In the genomic region with DNA sequence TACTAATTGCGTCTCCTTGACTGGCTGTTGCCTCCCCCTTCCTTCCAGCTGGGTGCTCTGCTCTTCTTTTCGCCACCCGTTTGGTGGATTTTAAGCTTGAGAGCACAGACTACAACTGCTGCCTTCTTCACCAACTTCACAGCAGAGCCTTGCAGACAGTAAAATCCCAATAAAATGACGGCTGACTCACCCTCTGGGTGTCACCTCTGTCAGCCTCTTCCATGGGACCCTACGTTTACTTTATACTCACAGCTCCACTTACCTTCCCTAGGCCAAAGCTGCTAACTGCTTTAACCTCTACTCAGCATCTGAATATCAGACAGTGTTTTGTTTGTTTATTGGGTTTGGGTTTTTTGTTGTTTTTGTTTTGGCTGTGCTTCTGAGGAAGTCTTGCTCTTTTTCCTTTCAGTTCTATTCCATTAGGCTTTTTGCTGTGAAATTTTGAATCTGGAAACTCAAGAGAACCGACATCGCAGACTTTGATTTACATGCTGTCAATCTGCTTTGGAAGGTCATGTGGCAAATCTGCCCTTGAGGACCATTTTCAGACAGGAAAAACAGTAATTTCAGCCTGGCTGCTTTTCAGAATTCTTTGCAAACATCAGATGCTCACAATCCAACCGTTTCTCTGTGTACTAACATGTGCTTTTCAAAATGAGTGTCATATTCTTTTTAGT, we compare ENCODE assay signal across 16 cellular contexts. TPM values are rescaled to one million over a fixed set of nuclear protein-coding genes. Genes with fewer than 3 reads are reported as not detected.
A peak's percentile ranks its signal among the peaks of the same experiment; 100 is the strongest.
DNase-seq lines count a peak whose midpoint lies in the region; ATAC-seq and TF ChIP-seq lines count a peak whose summit lies in the region.
"Had no signal": no experiment of that assay in that cellular context is flagged by ENCODE, and none has a peak within 500 bp of the region (broad histone marks: within the 10 kb centered on the region; RNA-seq: fewer than 3 reads in every experiment).

No MANE protein-coding gene starts in this region.

- H3K36me3 Mint-ChIP-seq in dendritic cell treated with granulocyte-macrophage colony-stimulating factor and Interleukin-4, amounts not matched to agents 40 ng/mL and 50 ng/mL, for 4 days (ENCODE audit: low read depth), result peaks cover 7% of the 10 kb centered on the region
- H3K36me3 Mint-ChIP-seq in naive B cell, result peaks cover 0 to 8% of the 10 kb centered on the region in 2 donors

- no TSS peak for BruUV-seq in IMR-90 (replicated peaks; lab: Mats Ljungman, UMichigan)

- no peak overlapping the region for H2AK5ac ChIP-seq in IMR-90 (ENCODE audit: low read depth, low read length)

- no peaks in the 10 kb centered on the region for H3K9me3 ChIP-seq in IMR-90 (ENCODE audit: control insufficient read depth, insufficient read depth, low read length)

- no peak overlapping the region for H3K18ac ChIP-seq in IMR-90 (ENCODE audit: low read depth, low read length)

- H2BK120ac ChIP-seq in IMR-90 (ENCODE audit: low read depth, low read length), result no peak overlapping the region

- H3K27me3 ChIP-seq in IMR-90 (ENCODE audit: control insufficient read depth, insufficient read depth, low read length), result no peaks in the 10 kb centered on the region

- H3K27ac ChIP-seq in C4-2B (peak overlapping the region; percentile 37; the same call in 1 of the 2 replicates), IMR-90 (ENCODE audit: insufficient read depth, low read length) (no peak overlapping the region)

- TF ChIP-seq CTCF in C4-2B (conservative IDR thresholded peaks at IDR 0.05) (no peak), IMR-90 (conservative IDR thresholded peaks at IDR 0.05; ENCODE audit: low read depth, low read length) (no peak)

- intact Hi-C loops in IMR-90 (cut with micrococcal nuclease), result loop anchor here (2.0 to 5.0 kb wide), 3 partner anchors 17 to 299 kb away; no protein-coding TSS in a partner anchor
- intact Hi-C loops in dendritic cell treated with granulocyte-macrophage colony-stimulating factor and Interleukin-4, amounts not matched to agents 40 ng/mL and 50 ng/mL, for 4 days (cut with micrococcal nuclease), result loop anchor here (5.0 kb wide), 3 partner anchors 44 to 279 kb away; a partner anchor contains a TSS

- dilution Hi-C loops in IMR-90 (cut with HindIII; ENCODE audit: low sequenced_read_pairs, unreplicated experiment), result no loop called here

- H4K20me1 ChIP-seq in IMR-90 (ENCODE audit: insufficient read depth, low read length), result no peaks in the 10 kb centered on the region

- H3K79me1 ChIP-seq in IMR-90 (ENCODE audit: low read depth in 1 of 2, low read length in 2 of 2), result peaks cover 3 to 23% of the 10 kb centered on the region in 2 experiments; a peak in 2 of 4 replicates

- in situ Hi-C loops in IMR-90 (cut with MboI; ENCODE audit: low sequenced_read_pairs), result loop anchor here (10.0 to 25.0 kb wide), 2 partner anchors 107 to 284 kb away; a partner anchor contains a TSS

- H3K4me1 ChIP-seq in IMR-90 (ENCODE audit: control insufficient read depth, insufficient read depth, low read length), result 0 out of 2 replicates have a peak, but pooled peaks cover 1% of the 10 kb centered on the region

- H2AK9ac ChIP-seq in IMR-90 (replicated peaks; ENCODE audit: low read depth, low read length, poor library complexity), result no peak overlapping the region

- peak; percentile 37 for TF ChIP-seq POLR2A in IMR-90 (IDR thresholded peaks at IDR 0.05; ENCODE audit: low read depth, low read length)

- H4K8ac ChIP-seq in IMR-90 (ENCODE audit: low read depth in 2 of 2, low read length in 2 of 2), result no peak overlapping the region

- no peaks in the 10 kb centered on the region for H3K9me3 Mint-ChIP-seq in dendritic cell treated with granulocyte-macrophage colony-stimulating factor and Interleukin-4, amounts not matched to agents 40 ng/mL and 50 ng/mL, for 4 days
- H3K9me3 Mint-ChIP-seq in naive B cell, result no peaks in the 10 kb centered on the region
- H3K9me3 Mint-ChIP-seq: activated CD4-positive, alpha-beta memory T cell treated with anti-CD3 and anti-CD28 coated beads, Interleukin-2, amount 10 ng/mL, durations not matched to agents 7 days and 5 days; stimulated activated naive B cell treated with anti-CD40 and anti-IgM and Interleukin-4, amounts not matched to agents 10 μg/mL and 1 μg/mL and 100 μg/mL, for 72 hours; T-helper 1 cell treated with Interleukin-12 subunit alpha and Interleukin-12 subunit beta and Interleukin-4 antibody, amounts not matched to agents 30 μg/mL and 1 μg/mL, for 36 hours had no signal

- no peak for ATAC-seq in IMR-90 (ENCODE audit: low read depth)
- ATAC-seq in naive B cell (ENCODE audit: low read depth in 2 of 2), result no peak
- ATAC-seq in GM18867 (IDR thresholded peaks at IDR 0.05; ENCODE audit: unreplicated experiment), result no peak
- ATAC-seq in GM21786 (IDR thresholded peaks at IDR 0.05; ENCODE audit: unreplicated experiment), result no peak
- ATAC-seq: stimulated activated naive B cell treated with anti-CD40 and anti-IgM and Interleukin-4, amounts not matched to agents 10 μg/mL and 1 μg/mL and 100 μg/mL, for 72 hours had no signal

- peaks cover 46% of the 10 kb centered on the region for H3K4me1 Mint-ChIP-seq in dendritic cell treated with granulocyte-macrophage colony-stimulating factor and Interleukin-4, amounts not matched to agents 40 ng/mL and 50 ng/mL, for 4 days (ENCODE audit: low read depth)
- H3K4me1 Mint-ChIP-seq in naive B cell, result peaks cover 15 to 22% (median 19%) of the 10 kb centered on the region in 3 donors

- H3K9me1 ChIP-seq in IMR-90 (ENCODE audit: insufficient read depth, low read length), result no peaks in the 10 kb centered on the region

- H3K23ac ChIP-seq in IMR-90 (ENCODE audit: low read depth, low read length), result no peak overlapping the region

- H3K4me3 Mint-ChIP-seq in dendritic cell treated with granulocyte-macrophage colony-stimulating factor and Interleukin-4, amounts not matched to agents 40 ng/mL and 50 ng/mL, for 4 days, result no peak overlapping the region
- peak overlapping the region in 1 of 8 donors; percentile 2 for H3K4me3 Mint-ChIP-seq in naive B cell
- H3K4me3 Mint-ChIP-seq: activated CD4-positive, alpha-beta memory T cell treated with anti-CD3 and anti-CD28 coated beads, Interleukin-2, amount 10 ng/mL, durations not matched to agents 7 days and 5 days; stimulated activated naive B cell treated with anti-CD40 and anti-IgM and Interleukin-4, amounts not matched to agents 10 μg/mL and 1 μg/mL and 100 μg/mL, for 72 hours; T-helper 1 cell treated with Interleukin-12 subunit alpha and Interleukin-12 subunit beta and Interleukin-4 antibody, amounts not matched to agents 30 μg/mL and 1 μg/mL, for 36 hours had no signal

- no peak overlapping the region for H3K56ac ChIP-seq in IMR-90 (ENCODE audit: extremely low read depth, insufficient read depth, low read length)

- H4K5ac ChIP-seq in IMR-90 (ENCODE audit: low read depth, low read length), result no peak overlapping the region

- CTCF ChIA-PET in IMR-90 (lab: Yijun Ruan, JAX), result interaction anchor here (0.9 to 1.4 kb wide), 3 partner anchors 10 to 102 kb away, joined by 3 to 5 read pairs (median 3); no protein-coding TSS in a partner anchor

- H3K36me3 ChIP-seq in IMR-90 (ENCODE audit: control insufficient read depth, insufficient read depth, low read length), result peaks cover under 1% of the 10 kb centered on the region; the same call in 1 of the 2 replicates

- no peak overlapping the region for H4K91ac ChIP-seq in IMR-90 (ENCODE audit: insufficient read depth, low read depth, low read length)

- H3K27me3 Mint-ChIP-seq in dendritic cell treated with granulocyte-macrophage colony-stimulating factor and Interleukin-4, amounts not matched to agents 40 ng/mL and 50 ng/mL, for 4 days, result peaks cover 7% of the 10 kb centered on the region
- peaks cover 0 to 18% (median 11%) of the 10 kb centered on the region in 3 donors for H3K27me3 Mint-ChIP-seq in naive B cell

- POLR2A ChIA-PET in IMR-90 (lab: Charles Lee; ENCODE audit: unreplicated experiment), result no interaction called here

- H3K4me2 ChIP-seq in IMR-90 (ENCODE audit: low read depth, low read length), result no peak overlapping the region

- no peak for TF ChIP-seq RAD21 in IMR-90 (IDR thresholded peaks at IDR 0.05; ENCODE audit: low read length)

- H3K4me3 ChIP-seq in IMR-90 (ENCODE audit: insufficient read depth, low read depth, low read length), result no peak overlapping the region

- no peak overlapping the region for H3K14ac ChIP-seq in IMR-90 (replicated peaks; ENCODE audit: low read depth, low read length)

- no peak overlapping the region for H2BK20ac ChIP-seq in IMR-90 (ENCODE audit: low read depth, low read length)

- peak overlapping the region; percentile 15 for H3K27ac Mint-ChIP-seq in dendritic cell treated with granulocyte-macrophage colony-stimulating factor and Interleukin-4, amounts not matched to agents 40 ng/mL and 50 ng/mL, for 4 days
- peak overlapping the region in 4 of 6 donors; percentile 45 to 57 (median 52) for H3K27ac Mint-ChIP-seq in naive B cell
- H3K27ac Mint-ChIP-seq: activated CD4-positive, alpha-beta memory T cell treated with anti-CD3 and anti-CD28 coated beads, Interleukin-2, amount 10 ng/mL, durations not matched to agents 7 days and 5 days; stimulated activated naive B cell treated with anti-CD40 and anti-IgM and Interleukin-4, amounts not matched to agents 10 μg/mL and 1 μg/mL and 100 μg/mL, for 72 hours; T-helper 1 cell treated with Interleukin-12 subunit alpha and Interleukin-12 subunit beta and Interleukin-4 antibody, amounts not matched to agents 30 μg/mL and 1 μg/mL, for 36 hours had no signal

- H3K4ac ChIP-seq in IMR-90 (ENCODE audit: low read depth, low read length), result no peak overlapping the region

- H2BK5ac ChIP-seq in IMR-90 (ENCODE audit: low read depth, low read length, poor library complexity, severe bottlenecking), result no peak overlapping the region

- H2AFZ ChIP-seq in IMR-90 (replicated peaks; ENCODE audit: low read length, poor library complexity), result no peak overlapping the region

- H3K9ac ChIP-seq in IMR-90 (ENCODE audit: low read depth, low read length), result no peak overlapping the region

- WGBS in IMR-90 (ENCODE audit: extremely low coverage in 2 of 2, insufficient read length in 1 of 2), 2 experiments, result 80% methylated on average over 2 of the region's 8 CpGs; no CpG with 5 or more reads in 1 of the 2 experiments

- DNase-seq in IMR-90 (no peak), naive B cell (no peak), NCI-H1105 treated with DMSO at 0.1 percent for 48 hours (lab: John Stamatoyannopoulos, UW) (no peak)
- DNase-seq in stimulated activated CD4-positive, alpha-beta T cell treated with anti-CD3 and anti-CD28 coated beads, Interleukin-12 subunit alpha, Interleukin-12 subunit beta, amount 100 ng/mL, for 4 hours, result no peak
- DNase-seq: activated CD4-positive, alpha-beta memory T cell treated with anti-CD3 and anti-CD28 coated beads, Interleukin-2, amount 10 ng/mL, durations not matched to agents 7 days and 5 days; activated effector memory CD4-positive, alpha-beta T cell treated with Interleukin-2 at 50 U/mL for 16 hours; erythroblast; HCEC 1CT; NCI-H510A; stimulated activated CD4-positive, alpha-beta T cell treated with anti-CD3 and anti-CD28 coated beads, Interleukin-4, amount 100 ng/mL, for 24 hours; stimulated activated naive B cell treated with anti-CD40 and anti-IgM and Interleukin-4, amounts not matched to agents 10 μg/mL and 1 μg/mL and 100 μg/mL, for 72 hours had no signal

- H2BK15ac ChIP-seq in IMR-90 (ENCODE audit: low read depth, low read length), result no peak overlapping the region

RNA-seq across cellular contexts. Expression of a gene that starts 2.4 kb away (rescaled TPM):
- total RNA-seq in IMR-90 (2012; rRNA removed), result 3.6 and 3.8 TPM in 2 replicates
- 3.6 and 3.8 TPM in 2 replicates for polyA plus RNA-seq in IMR-90 (2012; rRNA removed)
- polyA plus RNA-seq in IMR-90 (2012; cell fraction: cytosol; rRNA removed), result 1.5 and 2.0 TPM in 2 replicates
- 6.2 and 14.0 TPM in 2 replicates for polyA plus RNA-seq in IMR-90 (2012; cell fraction: nucleus; rRNA removed; ENCODE audit: low replicate concordance)
- 1 to 10 TPM in 5 of 6 donors, under 1 TPM in 1; 0.04 to 3.2 (median 1.4) TPM for polyA plus RNA-seq in naive B cell (ENCODE audit: low read depth in 6 of 6)
